Comparison of ENCODE assay signal across 1 cellular context in the genomic region with DNA sequence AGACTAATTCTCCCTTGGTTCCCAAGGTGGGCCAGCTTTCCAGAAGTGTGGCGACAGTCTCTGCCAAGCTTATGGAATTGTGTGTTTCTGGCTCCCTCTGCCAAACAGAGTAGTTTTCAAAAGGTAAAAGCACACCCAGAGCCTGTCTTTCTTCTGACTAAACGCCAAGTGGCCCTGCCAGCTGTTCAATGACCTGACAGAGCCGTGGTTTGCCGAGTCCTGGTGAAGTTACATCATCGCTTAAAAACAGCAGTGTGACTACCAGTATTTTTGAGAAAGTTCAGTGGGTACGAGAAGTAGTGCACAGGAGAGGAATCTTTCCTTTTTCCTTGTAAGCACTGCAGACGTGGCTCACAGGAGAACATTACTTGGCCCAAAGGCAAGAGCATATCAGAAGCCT.
A peak's percentile ranks its signal among the peaks of the same experiment; 100 is the strongest.
TF ChIP-seq lines count a peak whose summit lies in the region.

No MANE protein-coding gene starts in this region.

TF ChIP-seq in K562, 482 proteins besides CTCF, POLR2A, EP300 and RAD21 (continued from another document):
- TF ChIP-seq ATF3 (IDR thresholded peaks at IDR 0.05) = peak; percentile 30; the same call in 1 of the 2 replicates
- TF ChIP-seq ATF3 (CRISPR knock-in tag; conservative IDR thresholded peaks at IDR 0.05) = no peak
- TF ChIP-seq RNF219 (CRISPR knock-in tag; IDR thresholded peaks at IDR 0.05) = no peak
- TF ChIP-seq STAG1 (CRISPR knock-in tag; IDR thresholded peaks at IDR 0.05; ENCODE audit: borderline replicate concordance) = no peak
